ENCODE assay signal across 1 cellular context in the genomic region with DNA sequence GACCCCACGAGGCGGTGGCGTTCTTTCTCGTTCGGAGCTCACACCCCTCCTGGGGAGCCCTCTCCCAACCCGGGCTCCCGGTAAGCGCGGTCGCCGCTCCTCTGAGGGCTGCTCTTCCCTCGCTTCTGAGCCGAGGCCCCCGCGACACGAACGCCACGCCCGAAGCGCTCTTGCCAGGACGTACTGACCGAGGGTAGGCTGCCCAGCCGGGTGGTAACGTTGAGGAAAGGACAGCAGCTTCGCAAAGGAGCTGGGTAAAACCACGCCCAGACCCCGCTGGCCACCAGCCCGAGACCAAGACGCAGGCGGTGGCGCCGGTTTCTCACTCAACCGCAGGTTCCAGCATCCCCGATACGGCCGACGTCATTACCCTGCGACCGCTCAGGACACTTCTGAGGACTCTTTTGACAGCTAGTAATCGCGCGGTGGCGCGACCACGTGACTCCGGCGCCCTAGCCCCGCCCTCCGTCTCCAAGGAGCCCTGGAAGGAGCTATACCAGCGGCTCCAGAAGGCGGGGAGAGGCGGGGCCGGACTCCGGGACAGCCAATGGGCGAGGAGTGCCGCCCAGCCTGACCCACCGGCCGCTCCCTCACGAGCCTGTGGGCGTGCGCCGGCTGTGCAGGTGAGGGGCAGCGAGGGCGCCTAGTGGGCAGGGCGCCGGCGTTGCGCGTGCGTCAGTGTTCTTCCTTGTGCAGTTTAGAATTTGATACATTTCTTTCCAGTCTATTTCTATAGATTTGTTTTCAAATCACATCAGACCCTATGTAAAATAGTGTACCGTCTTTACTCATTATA.
A peak's percentile ranks its signal among the peaks of the same experiment; 100 is the strongest.
TF ChIP-seq lines count a peak whose summit lies in the region.

No MANE protein-coding gene starts in this region.

TF ChIP-seq in HepG2, 621 proteins besides CTCF, POLR2A, EP300 and RAD21 (continued from another document and continues in another):
- no peak for TF ChIP-seq YY1 (IDR thresholded peaks at IDR 0.05; ENCODE audit: insufficient read depth, insufficient replicate concordance, low read depth, low read length)
- TF ChIP-seq ZNF431 (CRISPR knock-in tag; IDR thresholded peaks at IDR 0.05; ENCODE audit: borderline replicate concordance, low read depth), result no peak
- TF ChIP-seq ZNF772 (CRISPR knock-in tag; IDR thresholded peaks at IDR 0.05), result peak; percentile 82
- 0 out of 2 replicates have a peak, but pooled peaks have one; percentile 92 for TF ChIP-seq PCBP1 (IDR thresholded peaks at IDR 0.05; ENCODE audit: borderline replicate concordance, low read depth, low read length)
- TF ChIP-seq ZNF670 (CRISPR knock-in tag; IDR thresholded peaks at IDR 0.05; ENCODE audit: borderline replicate concordance), result no peak; the same call in 1 of the 2 replicates
- TF ChIP-seq, protein P1, sequence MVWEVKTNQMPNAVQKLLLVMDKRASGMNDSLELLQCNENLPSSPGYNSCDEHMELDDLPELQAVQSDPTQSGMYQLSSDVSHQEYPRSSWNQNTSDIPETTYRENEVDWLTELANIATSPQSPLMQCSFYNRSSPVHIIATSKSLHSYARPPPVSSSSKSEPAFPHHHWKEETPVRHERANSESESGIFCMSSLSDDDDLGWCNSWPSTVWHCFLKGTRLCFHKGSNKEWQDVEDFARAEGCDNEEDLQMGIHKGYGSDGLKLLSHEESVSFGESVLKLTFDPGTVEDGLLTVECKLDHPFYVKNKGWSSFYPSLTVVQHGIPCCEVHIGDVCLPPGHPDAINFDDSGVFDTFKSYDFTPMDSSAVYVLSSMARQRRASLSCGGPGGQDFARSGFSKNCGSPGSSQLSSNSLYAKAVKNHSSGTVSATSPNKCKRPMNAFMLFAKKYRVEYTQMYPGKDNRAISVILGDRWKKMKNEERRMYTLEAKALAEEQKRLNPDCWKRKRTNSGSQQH (CRISPR knock-in tag; IDR thresholded peaks at IDR 0.05; ENCODE audit: low read depth), result peak; percentile 71; the same call in 1 of the 2 replicates
- TF ChIP-seq SALL2 (CRISPR knock-in tag; IDR thresholded peaks at IDR 0.05), result peak; percentile 93; the same call in 1 of the 2 replicates
- TF ChIP-seq PAF1 (CRISPR knock-in tag; IDR thresholded peaks at IDR 0.05), result no peak
- TF ChIP-seq EED (CRISPR knock-in tag; IDR thresholded peaks at IDR 0.05), result no peak
- TF ChIP-seq SPEN (CRISPR knock-in tag; IDR thresholded peaks at IDR 0.05; ENCODE audit: low read depth), result peak; percentile 88; the same call in 1 of the 2 replicates
- no peak for TF ChIP-seq XBP1 (CRISPR knock-in tag; IDR thresholded peaks at IDR 0.05)
- peak; percentile 83 for TF ChIP-seq ZNF143 (CRISPR knock-in tag; IDR thresholded peaks at IDR 0.05)
- peak; percentile 91; the same call in 1 of the 2 replicates for TF ChIP-seq YEATS4 (CRISPR knock-in tag; IDR thresholded peaks at IDR 0.05; ENCODE audit: borderline replicate concordance)
- TF ChIP-seq ZSCAN20 (CRISPR knock-in tag; IDR thresholded peaks at IDR 0.05; ENCODE audit: borderline replicate concordance), result no peak; the same call in 1 of the 2 replicates
- 0 out of 2 replicates have a peak, but pooled peaks have one; percentile 30 for TF ChIP-seq PRMT3 (CRISPR knock-in tag; IDR thresholded peaks at IDR 0.05; ENCODE audit: borderline replicate concordance, low read depth)
- peak; percentile 84 for TF ChIP-seq ZNF292 (CRISPR knock-in tag; IDR thresholded peaks at IDR 0.05; ENCODE audit: borderline replicate concordance, low read depth)
- TF ChIP-seq ZNF333 (CRISPR knock-in tag; IDR thresholded peaks at IDR 0.05; ENCODE audit: borderline replicate concordance), result no peak
- TF ChIP-seq, protein P2, sequence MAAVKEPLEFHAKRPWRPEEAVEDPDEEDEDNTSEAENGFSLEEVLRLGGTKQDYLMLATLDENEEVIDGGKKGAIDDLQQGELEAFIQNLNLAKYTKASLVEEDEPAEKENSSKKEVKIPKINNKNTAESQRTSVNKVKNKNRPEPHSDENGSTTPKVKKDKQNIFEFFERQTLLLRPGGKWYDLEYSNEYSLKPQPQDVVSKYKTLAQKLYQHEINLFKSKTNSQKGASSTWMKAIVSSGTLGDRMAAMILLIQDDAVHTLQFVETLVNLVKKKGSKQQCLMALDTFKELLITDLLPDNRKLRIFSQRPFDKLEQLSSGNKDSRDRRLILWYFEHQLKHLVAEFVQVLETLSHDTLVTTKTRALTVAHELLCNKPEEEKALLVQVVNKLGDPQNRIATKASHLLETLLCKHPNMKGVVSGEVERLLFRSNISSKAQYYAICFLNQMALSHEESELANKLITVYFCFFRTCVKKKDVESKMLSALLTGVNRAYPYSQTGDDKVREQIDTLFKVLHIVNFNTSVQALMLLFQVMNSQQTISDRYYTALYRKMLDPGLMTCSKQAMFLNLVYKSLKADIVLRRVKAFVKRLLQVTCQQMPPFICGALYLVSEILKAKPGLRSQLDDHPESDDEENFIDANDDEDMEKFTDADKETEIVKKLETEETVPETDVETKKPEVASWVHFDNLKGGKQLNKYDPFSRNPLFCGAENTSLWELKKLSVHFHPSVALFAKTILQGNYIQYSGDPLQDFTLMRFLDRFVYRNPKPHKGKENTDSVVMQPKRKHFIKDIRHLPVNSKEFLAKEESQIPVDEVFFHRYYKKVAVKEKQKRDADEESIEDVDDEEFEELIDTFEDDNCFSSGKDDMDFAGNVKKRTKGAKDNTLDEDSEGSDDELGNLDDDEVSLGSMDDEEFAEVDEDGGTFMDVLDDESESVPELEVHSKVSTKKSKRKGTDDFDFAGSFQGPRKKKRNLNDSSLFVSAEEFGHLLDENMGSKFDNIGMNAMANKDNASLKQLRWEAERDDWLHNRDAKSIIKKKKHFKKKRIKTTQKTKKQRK (IDR thresholded peaks at IDR 0.05; ENCODE audit: low read length), result no peak
- TF ChIP-seq NR2F1 (CRISPR knock-in tag; IDR thresholded peaks at IDR 0.05), result 0 out of 4 replicates have a peak, but pooled peaks of 1 of the 2 experiments have one; percentile 9
- peak; percentile 87; the same call in 1 of the 2 replicates for TF ChIP-seq ZNF296 (CRISPR knock-in tag; conservative IDR thresholded peaks at IDR 0.05)
- TF ChIP-seq HDAC6 (IDR thresholded peaks at IDR 0.05; ENCODE audit: low read depth, low read length), result no peak
- TF ChIP-seq, protein P3, sequence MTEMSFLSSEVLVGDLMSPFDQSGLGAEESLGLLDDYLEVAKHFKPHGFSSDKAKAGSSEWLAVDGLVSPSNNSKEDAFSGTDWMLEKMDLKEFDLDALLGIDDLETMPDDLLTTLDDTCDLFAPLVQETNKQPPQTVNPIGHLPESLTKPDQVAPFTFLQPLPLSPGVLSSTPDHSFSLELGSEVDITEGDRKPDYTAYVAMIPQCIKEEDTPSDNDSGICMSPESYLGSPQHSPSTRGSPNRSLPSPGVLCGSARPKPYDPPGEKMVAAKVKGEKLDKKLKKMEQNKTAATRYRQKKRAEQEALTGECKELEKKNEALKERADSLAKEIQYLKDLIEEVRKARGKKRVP (CRISPR knock-in tag; IDR thresholded peaks at IDR 0.05), result peak in 1 of 2 experiments; percentile 19; a peak in 1 of 4 replicates
- TF ChIP-seq IRX3 (CRISPR knock-in tag; IDR thresholded peaks at IDR 0.05; ENCODE audit: borderline replicate concordance, low read depth), result no peak
- TF ChIP-seq, protein P4, sequence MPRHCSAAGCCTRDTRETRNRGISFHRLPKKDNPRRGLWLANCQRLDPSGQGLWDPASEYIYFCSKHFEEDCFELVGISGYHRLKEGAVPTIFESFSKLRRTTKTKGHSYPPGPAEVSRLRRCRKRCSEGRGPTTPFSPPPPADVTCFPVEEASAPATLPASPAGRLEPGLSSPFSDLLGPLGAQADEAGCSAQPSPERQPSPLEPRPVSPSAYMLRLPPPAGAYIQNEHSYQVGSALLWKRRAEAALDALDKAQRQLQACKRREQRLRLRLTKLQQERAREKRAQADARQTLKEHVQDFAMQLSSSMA (CRISPR knock-in tag; IDR thresholded peaks at IDR 0.05), result peak; percentile 98
- peak; percentile 88; the same call in 1 of the 2 replicates for TF ChIP-seq ARHGAP35 (CRISPR knock-in tag; IDR thresholded peaks at IDR 0.05; ENCODE audit: borderline replicate concordance)
- TF ChIP-seq ASH2L (IDR thresholded peaks at IDR 0.05; ENCODE audit: insufficient read length, low read depth, low read length), result peak; percentile 96
- TF ChIP-seq ELF3 (CRISPR knock-in tag; IDR thresholded peaks at IDR 0.05), result peak; percentile 82
- TF ChIP-seq, protein P5, sequence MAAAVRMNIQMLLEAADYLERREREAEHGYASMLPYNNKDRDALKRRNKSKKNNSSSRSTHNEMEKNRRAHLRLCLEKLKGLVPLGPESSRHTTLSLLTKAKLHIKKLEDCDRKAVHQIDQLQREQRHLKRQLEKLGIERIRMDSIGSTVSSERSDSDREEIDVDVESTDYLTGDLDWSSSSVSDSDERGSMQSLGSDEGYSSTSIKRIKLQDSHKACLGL (CRISPR knock-in tag; IDR thresholded peaks at IDR 0.05), result no peak; the same call in 1 of the 2 replicates
- no peak for TF ChIP-seq ZNF432 (CRISPR knock-in tag; IDR thresholded peaks at IDR 0.05; ENCODE audit: borderline replicate concordance)
- TF ChIP-seq, protein P6, sequence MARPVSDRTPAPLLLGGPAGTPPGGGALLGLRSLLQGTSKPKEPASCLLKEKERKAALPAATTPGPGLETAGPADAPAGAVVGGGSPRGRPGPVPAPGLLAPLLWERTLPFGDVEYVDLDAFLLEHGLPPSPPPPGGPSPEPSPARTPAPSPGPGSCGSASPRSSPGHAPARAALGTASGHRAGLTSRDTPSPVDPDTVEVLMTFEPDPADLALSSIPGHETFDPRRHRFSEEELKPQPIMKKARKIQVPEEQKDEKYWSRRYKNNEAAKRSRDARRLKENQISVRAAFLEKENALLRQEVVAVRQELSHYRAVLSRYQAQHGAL (CRISPR knock-in tag; IDR thresholded peaks at IDR 0.05; ENCODE audit: not compliant biosample characterization), result peak; percentile 79
- TF ChIP-seq, protein P7, sequence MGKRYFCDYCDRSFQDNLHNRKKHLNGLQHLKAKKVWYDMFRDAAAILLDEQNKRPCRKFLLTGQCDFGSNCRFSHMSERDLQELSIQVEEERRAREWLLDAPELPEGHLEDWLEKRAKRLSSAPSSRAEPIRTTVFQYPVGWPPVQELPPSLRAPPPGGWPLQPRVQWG (CRISPR knock-in tag; IDR thresholded peaks at IDR 0.05; ENCODE audit: borderline replicate concordance, low read depth), result no peak
- no peak for TF ChIP-seq ATM (IDR thresholded peaks at IDR 0.05; ENCODE audit: borderline replicate concordance)
- no peak for TF ChIP-seq MBNL3 (CRISPR knock-in tag; conservative IDR thresholded peaks at IDR 0.05)
- TF ChIP-seq FOXC1 (CRISPR knock-in tag; IDR thresholded peaks at IDR 0.05; ENCODE audit: borderline replicate concordance), result peak; percentile 93
- TF ChIP-seq THAP11 (CRISPR knock-in tag; IDR thresholded peaks at IDR 0.05), result peak; percentile 95
- TF ChIP-seq, protein P8, sequence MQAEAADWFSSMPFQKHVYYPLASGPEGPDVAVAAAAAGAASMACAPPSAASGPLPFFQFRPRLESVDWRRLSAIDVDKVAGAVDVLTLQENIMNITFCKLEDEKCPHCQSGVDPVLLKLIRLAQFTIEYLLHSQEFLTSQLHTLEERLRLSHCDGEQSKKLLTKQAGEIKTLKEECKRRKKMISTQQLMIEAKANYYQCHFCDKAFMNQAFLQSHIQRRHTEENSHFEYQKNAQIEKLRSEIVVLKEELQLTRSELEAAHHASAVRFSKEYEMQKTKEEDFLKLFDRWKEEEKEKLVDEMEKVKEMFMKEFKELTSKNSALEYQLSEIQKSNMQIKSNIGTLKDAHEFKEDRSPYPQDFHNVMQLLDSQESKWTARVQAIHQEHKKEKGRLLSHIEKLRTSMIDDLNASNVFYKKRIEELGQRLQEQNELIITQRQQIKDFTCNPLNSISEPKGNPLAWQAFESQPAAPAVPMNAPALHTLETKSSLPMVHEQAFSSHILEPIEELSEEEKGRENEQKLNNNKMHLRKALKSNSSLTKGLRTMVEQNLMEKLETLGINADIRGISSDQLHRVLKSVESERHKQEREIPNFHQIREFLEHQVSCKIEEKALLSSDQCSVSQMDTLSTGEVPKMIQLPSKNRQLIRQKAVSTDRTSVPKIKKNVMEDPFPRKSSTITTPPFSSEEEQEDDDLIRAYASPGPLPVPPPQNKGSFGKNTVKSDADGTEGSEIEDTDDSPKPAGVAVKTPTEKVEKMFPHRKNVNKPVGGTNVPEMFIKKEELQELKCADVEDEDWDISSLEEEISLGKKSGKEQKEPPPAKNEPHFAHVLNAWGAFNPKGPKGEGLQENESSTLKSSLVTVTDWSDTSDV (CRISPR knock-in tag; IDR thresholded peaks at IDR 0.05), result no peak; the same call in 1 of the 2 replicates
- TF ChIP-seq, protein P9, sequence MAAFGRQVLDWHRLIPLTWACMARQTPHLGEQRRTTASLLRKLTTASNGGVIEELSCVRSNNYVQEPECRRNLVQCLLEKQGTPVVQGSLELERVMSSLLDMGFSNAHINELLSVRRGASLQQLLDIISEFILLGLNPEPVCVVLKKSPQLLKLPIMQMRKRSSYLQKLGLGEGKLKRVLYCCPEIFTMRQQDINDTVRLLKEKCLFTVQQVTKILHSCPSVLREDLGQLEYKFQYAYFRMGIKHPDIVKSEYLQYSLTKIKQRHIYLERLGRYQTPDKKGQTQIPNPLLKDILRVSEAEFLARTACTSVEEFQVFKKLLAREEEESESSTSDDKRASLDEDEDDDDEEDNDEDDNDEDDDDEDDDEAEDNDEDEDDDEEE (CRISPR knock-in tag; IDR thresholded peaks at IDR 0.05), result no peak
- TF ChIP-seq, protein P10, sequence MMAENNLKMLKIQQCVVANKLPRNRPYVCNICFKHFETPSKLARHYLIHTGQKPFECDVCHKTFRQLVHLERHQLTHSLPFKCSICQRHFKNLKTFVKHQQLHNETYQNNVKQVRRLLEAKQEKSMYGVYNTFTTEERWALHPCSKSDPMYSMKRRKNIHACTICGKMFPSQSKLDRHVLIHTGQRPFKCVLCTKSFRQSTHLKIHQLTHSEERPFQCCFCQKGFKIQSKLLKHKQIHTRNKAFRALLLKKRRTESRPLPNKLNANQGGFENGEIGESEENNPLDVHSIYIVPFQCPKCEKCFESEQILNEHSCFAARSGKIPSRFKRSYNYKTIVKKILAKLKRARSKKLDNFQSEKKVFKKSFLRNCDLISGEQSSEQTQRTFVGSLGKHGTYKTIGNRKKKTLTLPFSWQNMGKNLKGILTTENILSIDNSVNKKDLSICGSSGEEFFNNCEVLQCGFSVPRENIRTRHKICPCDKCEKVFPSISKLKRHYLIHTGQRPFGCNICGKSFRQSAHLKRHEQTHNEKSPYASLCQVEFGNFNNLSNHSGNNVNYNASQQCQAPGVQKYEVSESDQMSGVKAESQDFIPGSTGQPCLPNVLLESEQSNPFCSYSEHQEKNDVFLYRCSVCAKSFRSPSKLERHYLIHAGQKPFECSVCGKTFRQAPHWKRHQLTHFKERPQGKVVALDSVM (CRISPR knock-in tag; IDR thresholded peaks at IDR 0.05), result no peak
- 0 out of 2 replicates have a peak, but pooled peaks have one; percentile 31 for TF ChIP-seq ZNF713 (CRISPR knock-in tag; IDR thresholded peaks at IDR 0.05)
- TF ChIP-seq, protein P11, sequence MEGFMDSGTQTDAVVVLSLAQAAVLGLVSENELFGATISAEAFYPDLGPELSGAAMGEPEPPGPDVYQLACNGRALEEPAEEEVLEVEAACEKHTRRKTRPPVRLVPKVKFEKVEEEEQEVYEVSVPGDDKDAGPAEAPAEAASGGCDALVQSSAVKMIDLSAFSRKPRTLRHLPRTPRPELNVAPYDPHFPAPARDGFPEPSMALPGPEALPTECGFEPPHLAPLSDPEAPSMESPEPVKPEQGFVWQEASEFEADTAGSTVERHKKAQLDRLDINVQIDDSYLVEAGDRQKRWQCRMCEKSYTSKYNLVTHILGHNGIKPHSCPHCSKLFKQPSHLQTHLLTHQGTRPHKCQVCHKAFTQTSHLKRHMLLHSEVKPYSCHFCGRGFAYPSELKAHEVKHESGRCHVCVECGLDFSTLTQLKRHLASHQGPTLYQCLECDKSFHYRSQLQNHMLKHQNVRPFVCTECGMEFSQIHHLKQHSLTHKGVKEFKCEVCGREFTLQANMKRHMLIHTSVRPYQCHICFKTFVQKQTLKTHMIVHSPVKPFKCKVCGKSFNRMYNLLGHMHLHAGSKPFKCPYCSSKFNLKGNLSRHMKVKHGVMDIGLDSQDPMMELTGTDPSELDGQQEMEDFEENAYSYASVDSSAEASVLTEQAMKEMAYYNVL (CRISPR knock-in tag; IDR thresholded peaks at IDR 0.05; ENCODE audit: borderline replicate concordance), result peak; percentile 61; the same call in 1 of the 2 replicates
- TF ChIP-seq ZNF12 (CRISPR knock-in tag; IDR thresholded peaks at IDR 0.05), result no peak; the same call in 1 of the 2 replicates
- peak; percentile 61 to 92; a peak in 2 of 4 replicates for TF ChIP-seq KLF16 (CRISPR knock-in tag; IDR thresholded peaks at IDR 0.05)
